ENCODE assay signal across 2 cellular contexts in the genomic region with DNA sequence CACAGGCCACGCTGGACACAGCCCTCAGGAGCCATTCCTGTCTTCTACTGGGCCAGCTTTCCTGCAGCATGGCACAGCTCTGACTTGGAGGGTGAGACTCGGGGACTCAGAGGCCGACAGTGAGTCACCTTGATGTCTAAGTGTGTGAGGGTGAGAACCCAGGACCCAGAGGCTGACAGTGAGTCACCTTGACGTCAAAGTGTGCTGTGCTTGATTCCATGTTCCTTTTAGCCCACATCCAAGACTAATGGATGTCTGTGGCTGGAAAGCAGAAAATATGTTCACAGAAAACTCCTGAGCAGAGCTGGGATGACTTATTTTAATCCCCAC.
A peak's percentile ranks its signal among the peaks of the same experiment; 100 is the strongest.
TF ChIP-seq lines count a peak whose summit lies in the region.

No MANE protein-coding gene starts in this region.

TF ChIP-seq in IMR-90, 13 proteins besides CTCF, POLR2A, EP300 and RAD21:
- TF ChIP-seq SMC3 (IDR thresholded peaks at IDR 0.05; ENCODE audit: low read depth, low read length): 0 out of 2 replicates have a peak, but pooled peaks have one; percentile 20
- TF ChIP-seq, protein P1, sequence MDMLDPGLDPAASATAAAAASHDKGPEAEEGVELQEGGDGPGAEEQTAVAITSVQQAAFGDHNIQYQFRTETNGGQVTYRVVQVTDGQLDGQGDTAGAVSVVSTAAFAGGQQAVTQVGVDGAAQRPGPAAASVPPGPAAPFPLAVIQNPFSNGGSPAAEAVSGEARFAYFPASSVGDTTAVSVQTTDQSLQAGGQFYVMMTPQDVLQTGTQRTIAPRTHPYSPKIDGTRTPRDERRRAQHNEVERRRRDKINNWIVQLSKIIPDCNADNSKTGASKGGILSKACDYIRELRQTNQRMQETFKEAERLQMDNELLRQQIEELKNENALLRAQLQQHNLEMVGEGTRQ (IDR thresholded peaks at IDR 0.05; ENCODE audit: low read depth, low read length): no peak
- TF ChIP-seq MAFK (IDR thresholded peaks at IDR 0.05; ENCODE audit: low read depth, low read length): peak; percentile 1; the same call in 1 of the 2 replicates
- no peak for TF ChIP-seq NFE2L2 (IDR thresholded peaks at IDR 0.05; ENCODE audit: low read depth, low read length)
- 0 out of 2 replicates have a peak, but pooled peaks have one; percentile 21 for TF ChIP-seq MAZ (IDR thresholded peaks at IDR 0.05; ENCODE audit: borderline replicate concordance, low read depth, low read length)
- no peak for TF ChIP-seq CEBPB (IDR thresholded peaks at IDR 0.05; ENCODE audit: low read depth, low read length)
- peak; percentile 79 for TF ChIP-seq BHLHE40 (IDR thresholded peaks at IDR 0.05; ENCODE audit: low read depth, low read length)
- TF ChIP-seq FOS (IDR thresholded peaks at IDR 0.05; ENCODE audit: low read depth, low read length): peak; percentile 99

TF ChIP-seq in GM23338, 12 proteins besides CTCF, POLR2A, EP300 and RAD21:
- TF ChIP-seq, protein P2, sequence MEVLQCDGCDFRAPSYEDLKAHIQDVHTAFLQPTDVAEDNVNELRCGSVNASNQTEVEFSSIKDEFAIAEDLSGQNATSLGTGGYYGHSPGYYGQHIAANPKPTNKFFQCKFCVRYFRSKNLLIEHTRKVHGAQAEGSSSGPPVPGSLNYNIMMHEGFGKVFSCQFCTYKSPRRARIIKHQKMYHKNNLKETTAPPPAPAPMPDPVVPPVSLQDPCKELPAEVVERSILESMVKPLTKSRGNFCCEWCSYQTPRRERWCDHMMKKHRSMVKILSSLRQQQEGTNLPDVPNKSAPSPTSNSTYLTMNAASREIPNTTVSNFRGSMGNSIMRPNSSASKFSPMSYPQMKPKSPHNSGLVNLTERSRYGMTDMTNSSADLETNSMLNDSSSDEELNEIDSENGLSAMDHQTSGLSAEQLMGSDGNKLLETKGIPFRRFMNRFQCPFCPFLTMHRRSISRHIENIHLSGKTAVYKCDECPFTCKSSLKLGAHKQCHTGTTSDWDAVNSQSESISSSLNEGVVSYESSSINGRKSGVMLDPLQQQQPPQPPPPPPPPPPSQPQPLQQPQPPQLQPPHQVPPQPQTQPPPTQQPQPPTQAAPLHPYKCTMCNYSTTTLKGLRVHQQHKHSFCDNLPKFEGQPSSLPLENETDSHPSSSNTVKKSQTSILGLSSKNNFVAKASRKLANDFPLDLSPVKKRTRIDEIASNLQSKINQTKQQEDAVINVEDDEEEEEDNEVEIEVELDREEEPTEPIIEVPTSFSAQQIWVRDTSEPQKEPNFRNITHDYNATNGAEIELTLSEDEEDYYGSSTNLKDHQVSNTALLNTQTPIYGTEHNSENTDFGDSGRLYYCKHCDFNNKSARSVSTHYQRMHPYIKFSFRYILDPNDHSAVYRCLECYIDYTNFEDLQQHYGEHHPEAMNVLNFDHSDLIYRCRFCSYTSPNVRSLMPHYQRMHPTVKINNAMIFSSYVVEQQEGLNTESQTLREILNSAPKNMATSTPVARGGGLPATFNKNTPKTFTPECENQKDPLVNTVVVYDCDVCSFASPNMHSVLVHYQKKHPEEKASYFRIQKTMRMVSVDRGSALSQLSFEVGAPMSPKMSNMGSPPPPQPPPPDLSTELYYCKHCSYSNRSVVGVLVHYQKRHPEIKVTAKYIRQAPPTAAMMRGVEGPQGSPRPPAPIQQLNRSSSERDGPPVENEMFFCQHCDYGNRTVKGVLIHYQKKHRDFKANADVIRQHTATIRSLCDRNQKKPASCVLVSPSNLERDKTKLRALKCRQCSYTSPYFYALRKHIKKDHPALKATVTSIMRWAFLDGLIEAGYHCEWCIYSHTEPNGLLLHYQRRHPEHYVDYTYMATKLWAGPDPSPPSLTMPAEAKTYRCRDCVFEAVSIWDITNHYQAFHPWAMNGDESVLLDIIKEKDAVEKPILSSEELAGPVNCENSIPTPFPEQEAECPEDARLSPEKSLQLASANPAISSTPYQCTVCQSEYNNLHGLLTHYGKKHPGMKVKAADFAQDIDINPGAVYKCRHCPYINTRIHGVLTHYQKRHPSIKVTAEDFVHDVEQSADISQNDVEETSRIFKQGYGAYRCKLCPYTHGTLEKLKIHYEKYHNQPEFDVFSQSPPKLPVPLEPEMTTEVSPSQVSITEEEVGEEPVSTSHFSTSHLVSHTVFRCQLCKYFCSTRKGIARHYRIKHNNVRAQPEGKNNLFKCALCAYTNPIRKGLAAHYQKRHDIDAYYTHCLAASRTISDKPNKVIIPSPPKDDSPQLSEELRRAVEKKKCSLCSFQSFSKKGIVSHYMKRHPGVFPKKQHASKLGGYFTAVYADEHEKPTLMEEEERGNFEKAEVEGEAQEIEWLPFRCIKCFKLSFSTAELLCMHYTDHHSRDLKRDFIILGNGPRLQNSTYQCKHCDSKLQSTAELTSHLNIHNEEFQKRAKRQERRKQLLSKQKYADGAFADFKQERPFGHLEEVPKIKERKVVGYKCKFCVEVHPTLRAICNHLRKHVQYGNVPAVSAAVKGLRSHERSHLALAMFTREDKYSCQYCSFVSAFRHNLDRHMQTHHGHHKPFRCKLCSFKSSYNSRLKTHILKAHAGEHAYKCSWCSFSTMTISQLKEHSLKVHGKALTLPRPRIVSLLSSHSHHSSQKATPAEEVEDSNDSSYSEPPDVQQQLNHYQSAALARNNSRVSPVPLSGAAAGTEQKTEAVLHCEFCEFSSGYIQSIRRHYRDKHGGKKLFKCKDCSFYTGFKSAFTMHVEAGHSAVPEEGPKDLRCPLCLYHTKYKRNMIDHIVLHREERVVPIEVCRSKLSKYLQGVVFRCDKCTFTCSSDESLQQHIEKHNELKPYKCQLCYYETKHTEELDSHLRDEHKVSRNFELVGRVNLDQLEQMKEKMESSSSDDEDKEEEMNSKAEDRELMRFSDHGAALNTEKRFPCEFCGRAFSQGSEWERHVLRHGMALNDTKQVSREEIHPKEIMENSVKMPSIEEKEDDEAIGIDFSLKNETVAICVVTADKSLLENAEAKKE (CRISPR knock-in tag; IDR thresholded peaks at IDR 0.05): no peak
- no peak for TF ChIP-seq NANOG (IDR thresholded peaks at IDR 0.05; ENCODE audit: borderline replicate concordance)
- TF ChIP-seq ZNF114 (CRISPR knock-in tag; IDR thresholded peaks at IDR 0.05): no peak
- TF ChIP-seq STAT1 (IDR thresholded peaks at IDR 0.05; ENCODE audit: unreplicated experiment): no peak
- no peak for TF ChIP-seq EZH2phosphoT487 (IDR thresholded peaks at IDR 0.05; ENCODE audit: unreplicated experiment)
- TF ChIP-seq, protein P3, sequence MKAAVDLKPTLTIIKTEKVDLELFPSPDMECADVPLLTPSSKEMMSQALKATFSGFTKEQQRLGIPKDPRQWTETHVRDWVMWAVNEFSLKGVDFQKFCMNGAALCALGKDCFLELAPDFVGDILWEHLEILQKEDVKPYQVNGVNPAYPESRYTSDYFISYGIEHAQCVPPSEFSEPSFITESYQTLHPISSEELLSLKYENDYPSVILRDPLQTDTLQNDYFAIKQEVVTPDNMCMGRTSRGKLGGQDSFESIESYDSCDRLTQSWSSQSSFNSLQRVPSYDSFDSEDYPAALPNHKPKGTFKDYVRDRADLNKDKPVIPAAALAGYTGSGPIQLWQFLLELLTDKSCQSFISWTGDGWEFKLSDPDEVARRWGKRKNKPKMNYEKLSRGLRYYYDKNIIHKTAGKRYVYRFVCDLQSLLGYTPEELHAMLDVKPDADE (IDR thresholded peaks at IDR 0.05): no peak
- TF ChIP-seq EZH2 (IDR thresholded peaks at IDR 0.05; ENCODE audit: low read depth, unreplicated experiment): no peak
- TF ChIP-seq ZNF331 (CRISPR knock-in tag; IDR thresholded peaks at IDR 0.05; ENCODE audit: low read depth): no peak
- no peak for TF ChIP-seq POLR2AphosphoS5 (IDR thresholded peaks at IDR 0.05; ENCODE audit: low read depth)
- TF ChIP-seq REST (IDR thresholded peaks at IDR 0.05; ENCODE audit: unreplicated experiment): no peak
- no peak for TF ChIP-seq JUNB (IDR thresholded peaks at IDR 0.05; ENCODE audit: unreplicated experiment)
- TF ChIP-seq CREB1 (CRISPR knock-in tag; IDR thresholded peaks at IDR 0.05; ENCODE audit: low read depth): no peak
